19 cellular contexts compared by ENCODE assay signal in genomic region chr22:20065896-20066616, GRCh38. TPM values are rescaled to one million over a fixed set of nuclear protein-coding genes. Genes with fewer than 3 reads are reported as not detected.
DNase-seq lines count a peak whose midpoint lies in the region; ATAC-seq, FAIRE-seq and TF ChIP-seq lines count a peak whose summit lies in the region.
"Had no signal": no experiment of that assay in that cellular context is flagged by ENCODE, and none has a peak within 500 bp of the region (broad histone marks: within the 10 kb centered on the region; RNA-seq: fewer than 3 reads in every experiment).

No MANE protein-coding gene starts in this region.

- H3K9ac ChIP-seq in BLaER1 = no peak overlapping the region
- H3K9ac ChIP-seq in HepG2 (ENCODE audit: insufficient read depth, low read depth, low read length) = no peak overlapping the region
- H3K9ac ChIP-seq: GM23248 had no signal

- peaks cover 12% of the 10 kb centered on the region; the same call in 1 of the 2 replicates for H3K4me1 ChIP-seq in BLaER1
- no peaks in the 10 kb centered on the region for H3K4me1 ChIP-seq in HEK293 (ENCODE audit: control insufficient read depth, insufficient read depth, low read length)
- H3K4me1 ChIP-seq in HepG2 (ENCODE audit: insufficient read depth, low read length) = no peaks in the 10 kb centered on the region
- no peaks in the 10 kb centered on the region for H3K4me1 ChIP-seq in aorta (ENCODE audit: control insufficient read depth in 1 of 2, insufficient read depth in 2 of 2, low read length in 2 of 2)
- H3K4me1 ChIP-seq: BE2C, Caco-2, HAP-1 had no signal

- FAIRE-seq in HepG2 (lab: Jason Lieb, UNC) = no peak
- FAIRE-seq: A204.1, D721Med, G401.6, GM12891 had no signal

- no peaks in the 10 kb centered on the region for H3K9me3 Mint-ChIP-seq in activated naive CD4-positive, alpha-beta T cell treated with anti-CD3 and anti-CD28 coated beads, Interleukin-2, amount 10 ng/mL, durations not matched to agents 7 days and 5 days
- no peaks in the 10 kb centered on the region for H3K9me3 Mint-ChIP-seq in endothelial cell (ENCODE audit: unreplicated experiment)
- H3K9me3 Mint-ChIP-seq: CD4-positive, alpha-beta T cell; IgD-negative memory B cell had no signal

- H3K27me3 Mint-ChIP-seq in activated naive CD4-positive, alpha-beta T cell treated with anti-CD3 and anti-CD28 coated beads, Interleukin-2, amount 10 ng/mL, durations not matched to agents 7 days and 5 days = peaks cover 5% of the 10 kb centered on the region
- peaks cover 5% of the 10 kb centered on the region for H3K27me3 Mint-ChIP-seq in endothelial cell (ENCODE audit: unreplicated experiment)
- H3K27me3 Mint-ChIP-seq: CD4-positive, alpha-beta T cell; IgD-negative memory B cell had no signal

- TF ChIP-seq RAD21 in HepG2 (CRISPR knock-in tag; IDR thresholded peaks at IDR 0.05) = no peak

- no peak for DNase-seq in HepG2 (ENCODE audit: low spot score)
- peak; percentile 34 to 68 for DNase-seq in aorta
- DNase-seq in activated naive CD4-positive, alpha-beta T cell treated with anti-CD3 and anti-CD28 coated beads, Interleukin-2, amount 10 ng/mL, durations not matched to agents 7 days and 5 days = no peak
- no peak for DNase-seq in endothelial cell (ENCODE audit: low spot score)
- DNase-seq: ACHN; BE2C; Caco-2; CD4-positive, alpha-beta T cell; GM23248 had no signal

- H4K20me1 ChIP-seq in BLaER1 (no peaks in the 10 kb centered on the region), HepG2 (ENCODE audit: insufficient read depth, low read length) (no peaks in the 10 kb centered on the region)

- no peak for ATAC-seq in HepG2
- no peak for ATAC-seq in aorta (ENCODE audit: low FRiP score)

- no peaks in the 10 kb centered on the region for H3K9me3 ChIP-seq in BLaER1
- H3K9me3 ChIP-seq in HEK293 (ENCODE audit: control insufficient read depth, insufficient read depth, low read depth, low read length) = no peaks in the 10 kb centered on the region
- H3K9me3 ChIP-seq in HepG2 (ENCODE audit: low read length) = no peaks in the 10 kb centered on the region
- no peaks in the 10 kb centered on the region for H3K9me3 ChIP-seq in aorta (ENCODE audit: control insufficient read depth, low read length)
- H3K9me3 ChIP-seq: BE2C, Caco-2, HAP-1 had no signal

- POLR2A ChIA-PET in HEK293 (lab: Yijun Ruan, JAX) = interaction anchor here (1.3 kb wide), 1 partner anchor 46 kb away, joined by 4 read pairs; no protein-coding TSS in a partner anchor
- POLR2A ChIA-PET in HepG2 (lab: Yijun Ruan, JAX) = no interaction called here

- H3K27ac ChIP-seq in BLaER1 = peak overlapping the region; percentile 13; the same call in 1 of the 2 replicates
- H3K27ac ChIP-seq in HEK293 (ENCODE audit: extremely low read depth, low read depth, low read length) = no peak overlapping the region
- no peak overlapping the region for H3K27ac ChIP-seq in HepG2 (ENCODE audit: extremely low read length, insufficient read depth, low read length)
- H3K27ac ChIP-seq in aorta (ENCODE audit: low read depth in 1 of 2, low read length in 2 of 2) = no peak overlapping the region
- H3K27ac ChIP-seq: C4-2B, GM23248, HL-60 had no signal

- BruUV-seq in HepG2 (replicated peaks; lab: Mats Ljungman, UMichigan) = no TSS peak

- H3K27ac Mint-ChIP-seq in activated naive CD4-positive, alpha-beta T cell treated with anti-CD3 and anti-CD28 coated beads, Interleukin-2, amount 10 ng/mL, durations not matched to agents 7 days and 5 days = no peak overlapping the region
- no peak overlapping the region for H3K27ac Mint-ChIP-seq in endothelial cell (ENCODE audit: unreplicated experiment)
- H3K27ac Mint-ChIP-seq: CD4-positive, alpha-beta T cell; IgD-negative memory B cell had no signal

- WGBS in HepG2 (ENCODE audit: low lambda C conversion rate) = 71% methylated on average over 9 of the region's 14 CpGs
- WGBS in aorta, 2 donors = 83 to 86% methylated on average over 14 of the region's 14 CpGs

- H2AFZ ChIP-seq in HepG2 (ENCODE audit: low read length) = no peak overlapping the region
- H2AFZ ChIP-seq: GM23248 had no signal

- CTCF ChIA-PET in HEK293 (lab: Yijun Ruan, JAX) = no interaction called here
- CTCF ChIA-PET in HepG2 (lab: Yijun Ruan, JAX; ENCODE audit: low intra/inter-chr PET ratio, low total read pairs) = no interaction called here
- CTCF ChIA-PET in activated naive CD4-positive, alpha-beta T cell treated with anti-CD3 and anti-CD28 coated beads, Interleukin-2, amount 10 ng/mL, durations not matched to agents 7 days and 5 days (lab: Charles Lee) = interaction anchor here (1.0 kb wide), 1 partner anchor 17 kb away, joined by 3 read pairs; no protein-coding TSS in a partner anchor

- intact Hi-C loops in HepG2 (cut with micrococcal nuclease; ENCODE audit: unreplicated experiment) (no loop called here), aorta (cut with DNase I) (no loop called here)

- H3K27me3 ChIP-seq in BLaER1 (no peaks in the 10 kb centered on the region), HepG2 (ENCODE audit: control insufficient read depth in 1 of 2, insufficient read depth in 2 of 2, low read length in 2 of 2) (no peaks in the 10 kb centered on the region), aorta (ENCODE audit: control insufficient read depth in 1 of 2, insufficient read depth in 2 of 2, low read length in 1 of 2) (no peaks in the 10 kb centered on the region)
- H3K27me3 ChIP-seq: BE2C had no signal

- no peak overlapping the region for H3K4me3 Mint-ChIP-seq in activated naive CD4-positive, alpha-beta T cell treated with anti-CD3 and anti-CD28 coated beads, Interleukin-2, amount 10 ng/mL, durations not matched to agents 7 days and 5 days
- H3K4me3 Mint-ChIP-seq in endothelial cell (ENCODE audit: unreplicated experiment) = no peak overlapping the region
- H3K4me3 Mint-ChIP-seq: CD4-positive, alpha-beta T cell; IgD-negative memory B cell had no signal

- no peaks in the 10 kb centered on the region for H3K79me2 ChIP-seq in HepG2 (ENCODE audit: insufficient read depth, low read length)

- TF ChIP-seq CTCF in HEK293 (tag by site-specific recombination; IDR thresholded peaks at IDR 0.05) (no peak), HepG2 (CRISPR knock-in tag; IDR thresholded peaks at IDR 0.05) (no peak), endothelial cell (IDR thresholded peaks at IDR 0.05; ENCODE audit: unreplicated experiment) (no peak)

- no peaks in the 10 kb centered on the region for H3K4me1 Mint-ChIP-seq in activated naive CD4-positive, alpha-beta T cell treated with anti-CD3 and anti-CD28 coated beads, Interleukin-2, amount 10 ng/mL, durations not matched to agents 7 days and 5 days
- H3K4me1 Mint-ChIP-seq in endothelial cell (ENCODE audit: unreplicated experiment) = peaks cover 4% of the 10 kb centered on the region
- H3K4me1 Mint-ChIP-seq: IgD-negative memory B cell had no signal

- no peak overlapping the region for H3K4me2 ChIP-seq in BLaER1
- H3K4me2 ChIP-seq in HepG2 (ENCODE audit: low read depth, low read length) = no peak overlapping the region

- peaks cover 51% of the 10 kb centered on the region for H3K36me3 ChIP-seq in BLaER1
- H3K36me3 ChIP-seq in HEK293 (ENCODE audit: control insufficient read depth in 2 of 2, insufficient read depth in 1 of 2, low read length in 2 of 2) = peaks cover 0 to 28% of the 10 kb centered on the region in 2 experiments; a peak in 1 of 3 replicates
- H3K36me3 ChIP-seq in HepG2 (replicated peaks in 1 of 2; ENCODE audit: control insufficient read depth in 1 of 2, insufficient read depth in 2 of 2, low read length in 2 of 2) = peaks cover 0 to 9% of the 10 kb centered on the region in 2 experiments; a peak in 2 of 5 replicates
- H3K36me3 ChIP-seq in aorta (ENCODE audit: control insufficient read depth in 1 of 2, insufficient read depth in 2 of 2, low read length in 1 of 2) = peaks cover 0 to 6% of the 10 kb centered on the region in 2 donors
- H3K36me3 ChIP-seq: BE2C had no signal

- TF ChIP-seq EP300 in HepG2 (IDR thresholded peaks at IDR 0.05; ENCODE audit: low read depth in 2 of 2, low read length in 2 of 2) = no peak
- no peak for TF ChIP-seq EP300 in HepG2 (CRISPR knock-in tag; IDR thresholded peaks at IDR 0.05; ENCODE audit: borderline replicate concordance)

- TF ChIP-seq POLR2A in HepG2 (IDR thresholded peaks at IDR 0.05; ENCODE audit: insufficient read depth in 1 of 2, low read depth in 2 of 2, low read length in 2 of 2) = no peak

- peaks cover 4% of the 10 kb centered on the region for H3K36me3 Mint-ChIP-seq in activated naive CD4-positive, alpha-beta T cell treated with anti-CD3 and anti-CD28 coated beads, Interleukin-2, amount 10 ng/mL, durations not matched to agents 7 days and 5 days
- H3K36me3 Mint-ChIP-seq in endothelial cell (ENCODE audit: low read depth, unreplicated experiment) = peaks cover 5% of the 10 kb centered on the region
- H3K36me3 Mint-ChIP-seq: IgD-negative memory B cell had no signal

- in situ Hi-C loops in HepG2 (cut with HindIII; ENCODE audit: extremely low pct_ligation_motif_present, low pct_unique_long_range_greater_than_20kb) = no loop called here

- H3K4me3 ChIP-seq in BLaER1 (no peak overlapping the region), HEK293 (ENCODE audit: low read depth, low read length) (no peak overlapping the region), HepG2 (replicated peaks in 1 of 3; ENCODE audit: insufficient read depth in 1 of 3, low read depth in 2 of 3, low read length in 3 of 3) (no peak overlapping the region), aorta (ENCODE audit: low read length in 2 of 2) (no peak overlapping the region)
- H3K4me3 ChIP-seq: GM23248, HAP-1 had no signal

RNA-seq across cellular contexts. Expression of gene DGCR8, which starts 14.0 kb away (rescaled TPM):
- total RNA-seq in HepG2 (2016; rRNA removed; fragmentation: Illumina TruSeq; extraction: Trizol) = 14.8 and 23.2 TPM in 2 replicates
- 6.6 and 9.7 TPM in 2 replicates for total RNA-seq in HepG2 (2016; cell fraction: cytosol; rRNA removed; fragmentation: Illumina TruSeq; extraction: Trizol; ENCODE audit: low read depth)
- 12.0 and 23.2 TPM in 2 replicates for total RNA-seq in HepG2 (2016; cell fraction: insoluble cytoplasmic fraction; rRNA removed; fragmentation: Illumina TruSeq; extraction: Trizol)
- 9.0 and 9.2 TPM in 2 replicates for total RNA-seq in HepG2 (2016; cell fraction: membrane; rRNA removed; fragmentation: Illumina TruSeq; extraction: Trizol)
- total RNA-seq in HepG2 (2016; cell fraction: nucleus; rRNA removed; fragmentation: Illumina TruSeq; extraction: Trizol) = 31.9 and 36.2 TPM in 2 replicates
- 10.2 and 14.6 TPM in 2 replicates for polyA plus RNA-seq in HepG2 (2011; rRNA removed)
- polyA plus RNA-seq in HepG2 (2011; cell fraction: cytosol; rRNA removed) = 5.7 and 6.4 TPM in 2 replicates
- polyA plus RNA-seq in HepG2 (2011; cell fraction: nucleus; rRNA removed) = 78.1 and 81.2 TPM in 2 replicates
- polyA plus RNA-seq in HepG2 (2012) = 11.5 and 13.9 TPM in 2 replicates
- polyA plus RNA-seq in HepG2 (2016; cell fraction: cytosol; fragmentation: Illumina TruSeq; extraction: Trizol; ENCODE audit: low read depth) = 2.2 and 2.4 TPM in 2 replicates
- polyA plus RNA-seq in HepG2 (2016; cell fraction: insoluble cytoplasmic fraction; fragmentation: Illumina TruSeq; extraction: Trizol; ENCODE audit: low read depth) = 11.4 and 14.1 TPM in 2 replicates
- polyA plus RNA-seq in HepG2 (2016; cell fraction: membrane; fragmentation: Illumina TruSeq; extraction: Trizol; ENCODE audit: low read depth) = 4.9 TPM in 2 replicates
- polyA plus RNA-seq in HepG2 (2016; cell fraction: nucleus; fragmentation: Illumina TruSeq; extraction: Trizol; ENCODE audit: insufficient read depth, low read depth) = 67.7 and 78.1 TPM in 2 replicates
- polyA minus RNA-seq in HepG2 (2011; rRNA and poly(A)+ RNA removed; ENCODE audit: low replicate concordance) = 25.9 and 28.5 TPM in 2 replicates
- 4.4 and 5.3 TPM in 2 replicates for polyA minus RNA-seq in HepG2 (2011; cell fraction: cytosol; rRNA and poly(A)+ RNA removed)
- polyA minus RNA-seq in HepG2 (2011; cell fraction: nucleus; rRNA and poly(A)+ RNA removed) = 31.7 and 34.0 TPM in 2 replicates
- total RNA-seq in aorta = 10 to 100 TPM; 31.9 to 43.9 TPM
- 10 to 100 TPM in 1 of 2 donors, 1 to 10 TPM in 1; 5.5 to 22.5 TPM for polyA plus RNA-seq in aorta
- 46.6 TPM for total RNA-seq in endothelial cell (ENCODE audit: unreplicated experiment)

RNA-seq across cellular contexts. Expression of gene TANGO2, which starts 45.1 kb away (rescaled TPM):
- 12.1 and 12.9 TPM in 2 replicates for total RNA-seq in HepG2 (2016; rRNA removed; fragmentation: Illumina TruSeq; extraction: Trizol)
- total RNA-seq in HepG2 (2016; cell fraction: cytosol; rRNA removed; fragmentation: Illumina TruSeq; extraction: Trizol; ENCODE audit: low read depth) = 7.0 and 7.5 TPM in 2 replicates
- 11.8 and 12.2 TPM in 2 replicates for total RNA-seq in HepG2 (2016; cell fraction: insoluble cytoplasmic fraction; rRNA removed; fragmentation: Illumina TruSeq; extraction: Trizol)
- 17.5 and 20.9 TPM in 2 replicates for total RNA-seq in HepG2 (2016; cell fraction: membrane; rRNA removed; fragmentation: Illumina TruSeq; extraction: Trizol)
- total RNA-seq in HepG2 (2016; cell fraction: nucleus; rRNA removed; fragmentation: Illumina TruSeq; extraction: Trizol) = 7.2 and 10.6 TPM in 2 replicates
- 14.8 and 20.8 TPM in 2 replicates for polyA plus RNA-seq in HepG2 (2011; rRNA removed)
- 17.4 and 18.3 TPM in 2 replicates for polyA plus RNA-seq in HepG2 (2011; cell fraction: cytosol; rRNA removed)
- polyA plus RNA-seq in HepG2 (2011; cell fraction: nucleus; rRNA removed) = 24.2 and 25.5 TPM in 2 replicates
- 5.0 and 9.6 TPM in 2 replicates for polyA plus RNA-seq in HepG2 (2012)
- polyA plus RNA-seq in HepG2 (2016; cell fraction: cytosol; fragmentation: Illumina TruSeq; extraction: Trizol; ENCODE audit: low read depth) = 8.1 TPM in 2 replicates
- polyA plus RNA-seq in HepG2 (2016; cell fraction: insoluble cytoplasmic fraction; fragmentation: Illumina TruSeq; extraction: Trizol; ENCODE audit: low read depth) = 10.1 and 14.2 TPM in 2 replicates
- 14.1 and 15.1 TPM in 2 replicates for polyA plus RNA-seq in HepG2 (2016; cell fraction: membrane; fragmentation: Illumina TruSeq; extraction: Trizol; ENCODE audit: low read depth)
- polyA plus RNA-seq in HepG2 (2016; cell fraction: nucleus; fragmentation: Illumina TruSeq; extraction: Trizol; ENCODE audit: insufficient read depth, low read depth) = 17.4 and 18.4 TPM in 2 replicates
- polyA minus RNA-seq in HepG2 (2011; rRNA and poly(A)+ RNA removed; ENCODE audit: low replicate concordance) = 34.8 and 39.9 TPM in 2 replicates
- polyA minus RNA-seq in HepG2 (2011; cell fraction: cytosol; rRNA and poly(A)+ RNA removed) = 9.8 and 10.9 TPM in 2 replicates
- 8.9 and 9.0 TPM in 2 replicates for polyA minus RNA-seq in HepG2 (2011; cell fraction: nucleus; rRNA and poly(A)+ RNA removed)
- total RNA-seq in aorta = 10 to 100 TPM; 35.2 to 45.3 TPM
- 10 to 100 TPM; 24.8 to 38.0 TPM for polyA plus RNA-seq in aorta
- total RNA-seq in endothelial cell (ENCODE audit: unreplicated experiment) = 15.3 TPM

RNA-seq across cellular contexts. Expression of gene ARVCF, which starts 49.4 kb away (rescaled TPM):
- total RNA-seq in HepG2 (2016; rRNA removed; fragmentation: Illumina TruSeq; extraction: Trizol) (10.4 and 17.7 TPM in 2 replicates), aorta (10 to 100 TPM; 59.7 to 64.4 TPM), endothelial cell (ENCODE audit: unreplicated experiment) (67.3 TPM)
- total RNA-seq in HepG2 (2016; cell fraction: cytosol; rRNA removed; fragmentation: Illumina TruSeq; extraction: Trizol; ENCODE audit: low read depth) = 3.9 and 4.0 TPM in 2 replicates
- total RNA-seq in HepG2 (2016; cell fraction: insoluble cytoplasmic fraction; rRNA removed; fragmentation: Illumina TruSeq; extraction: Trizol) = 8.1 and 18.0 TPM in 2 replicates
- 3.8 and 4.0 TPM in 2 replicates for total RNA-seq in HepG2 (2016; cell fraction: membrane; rRNA removed; fragmentation: Illumina TruSeq; extraction: Trizol)
- total RNA-seq in HepG2 (2016; cell fraction: nucleus; rRNA removed; fragmentation: Illumina TruSeq; extraction: Trizol) = 20.2 and 20.4 TPM in 2 replicates
- polyA plus RNA-seq in HepG2 (2011; rRNA removed) (16.4 and 23.8 TPM in 2 replicates), aorta (100 to 1,000 TPM in 1 of 2 donors, 10 to 100 TPM in 1; 15.4 to 102 TPM)
- polyA plus RNA-seq in HepG2 (2011; cell fraction: cytosol; rRNA removed) = 8.4 and 13.1 TPM in 2 replicates
- 152 and 182 TPM in 2 replicates for polyA plus RNA-seq in HepG2 (2011; cell fraction: nucleus; rRNA removed)
- polyA plus RNA-seq in HepG2 (2012) = 11.1 and 12.4 TPM in 2 replicates
- polyA plus RNA-seq in HepG2 (2016; cell fraction: cytosol; fragmentation: Illumina TruSeq; extraction: Trizol; ENCODE audit: low read depth) = 0.99 and 1.4 TPM in 2 replicates
- polyA plus RNA-seq in HepG2 (2016; cell fraction: insoluble cytoplasmic fraction; fragmentation: Illumina TruSeq; extraction: Trizol; ENCODE audit: low read depth) = 8.5 and 10.9 TPM in 2 replicates
- 2.0 and 2.3 TPM in 2 replicates for polyA plus RNA-seq in HepG2 (2016; cell fraction: membrane; fragmentation: Illumina TruSeq; extraction: Trizol; ENCODE audit: low read depth)
- 42.2 and 48.6 TPM in 2 replicates for polyA plus RNA-seq in HepG2 (2016; cell fraction: nucleus; fragmentation: Illumina TruSeq; extraction: Trizol; ENCODE audit: insufficient read depth, low read depth)
- polyA minus RNA-seq in HepG2 (2011; rRNA and poly(A)+ RNA removed; ENCODE audit: low replicate concordance) = 1.2 and 26.6 TPM in 2 replicates
- 9.2 and 12.0 TPM in 2 replicates for polyA minus RNA-seq in HepG2 (2011; cell fraction: cytosol; rRNA and poly(A)+ RNA removed)
- 28.6 and 29.7 TPM in 2 replicates for polyA minus RNA-seq in HepG2 (2011; cell fraction: nucleus; rRNA and poly(A)+ RNA removed)

RNA-seq across cellular contexts. Expression of gene RANBP1, which starts 49.8 kb away (rescaled TPM):
- total RNA-seq in HepG2 (2016; rRNA removed; fragmentation: Illumina TruSeq; extraction: Trizol) = 492 and 544 TPM in 2 replicates
- total RNA-seq in HepG2 (2016; cell fraction: cytosol; rRNA removed; fragmentation: Illumina TruSeq; extraction: Trizol; ENCODE audit: low read depth) = 261 and 299 TPM in 2 replicates
- total RNA-seq in HepG2 (2016; cell fraction: insoluble cytoplasmic fraction; rRNA removed; fragmentation: Illumina TruSeq; extraction: Trizol) = 488 and 609 TPM in 2 replicates
- 327 and 371 TPM in 2 replicates for total RNA-seq in HepG2 (2016; cell fraction: membrane; rRNA removed; fragmentation: Illumina TruSeq; extraction: Trizol)
- total RNA-seq in HepG2 (2016; cell fraction: nucleus; rRNA removed; fragmentation: Illumina TruSeq; extraction: Trizol) = 174 and 196 TPM in 2 replicates
- polyA plus RNA-seq in HepG2 (2011; rRNA removed) = 167 and 181 TPM in 2 replicates
- 186 and 192 TPM in 2 replicates for polyA plus RNA-seq in HepG2 (2011; cell fraction: cytosol; rRNA removed)
- 148 and 170 TPM in 2 replicates for polyA plus RNA-seq in HepG2 (2011; cell fraction: nucleus; rRNA removed)
- 127 and 149 TPM in 2 replicates for polyA plus RNA-seq in HepG2 (2012)
- polyA plus RNA-seq in HepG2 (2016; cell fraction: cytosol; fragmentation: Illumina TruSeq; extraction: Trizol; ENCODE audit: low read depth) = 239 and 293 TPM in 2 replicates
- 614 and 703 TPM in 2 replicates for polyA plus RNA-seq in HepG2 (2016; cell fraction: insoluble cytoplasmic fraction; fragmentation: Illumina TruSeq; extraction: Trizol; ENCODE audit: low read depth)
- 272 and 323 TPM in 2 replicates for polyA plus RNA-seq in HepG2 (2016; cell fraction: membrane; fragmentation: Illumina TruSeq; extraction: Trizol; ENCODE audit: low read depth)
- polyA plus RNA-seq in HepG2 (2016; cell fraction: nucleus; fragmentation: Illumina TruSeq; extraction: Trizol; ENCODE audit: insufficient read depth, low read depth) = 346 and 368 TPM in 2 replicates
- polyA minus RNA-seq in HepG2 (2011; rRNA and poly(A)+ RNA removed; ENCODE audit: low replicate concordance) = 156 and 233 TPM in 2 replicates
- polyA minus RNA-seq in HepG2 (2011; cell fraction: cytosol; rRNA and poly(A)+ RNA removed) = 76.0 and 88.9 TPM in 2 replicates
- polyA minus RNA-seq in HepG2 (2011; cell fraction: nucleus; rRNA and poly(A)+ RNA removed) = 52.2 and 57.9 TPM in 2 replicates
- 10 to 100 TPM; 49.8 to 54.7 TPM for total RNA-seq in aorta
- polyA plus RNA-seq in aorta = 10 to 100 TPM; 57.6 to 75.0 TPM
- 142 TPM for total RNA-seq in endothelial cell (ENCODE audit: unreplicated experiment)

RNA-seq across cellular contexts. Expression of gene TRMT2A, which starts 51.0 kb away (rescaled TPM):
- total RNA-seq in HepG2 (2016; rRNA removed; fragmentation: Illumina TruSeq; extraction: Trizol) (18.4 and 30.3 TPM in 2 replicates), aorta (10 to 100 TPM; 42.5 to 49.8 TPM), endothelial cell (ENCODE audit: unreplicated experiment) (44.8 TPM)
- total RNA-seq in HepG2 (2016; cell fraction: cytosol; rRNA removed; fragmentation: Illumina TruSeq; extraction: Trizol; ENCODE audit: low read depth) = 11.5 and 14.4 TPM in 2 replicates
- 16.2 and 32.5 TPM in 2 replicates for total RNA-seq in HepG2 (2016; cell fraction: insoluble cytoplasmic fraction; rRNA removed; fragmentation: Illumina TruSeq; extraction: Trizol)
- 15.5 and 21.4 TPM in 2 replicates for total RNA-seq in HepG2 (2016; cell fraction: membrane; rRNA removed; fragmentation: Illumina TruSeq; extraction: Trizol)
- 35.9 and 49.2 TPM in 2 replicates for total RNA-seq in HepG2 (2016; cell fraction: nucleus; rRNA removed; fragmentation: Illumina TruSeq; extraction: Trizol)
- polyA plus RNA-seq in HepG2 (2011; rRNA removed) (24.0 and 30.8 TPM in 2 replicates), aorta (100 to 1,000 TPM in 1 of 2 donors, 10 to 100 TPM in 1; 15.9 to 152 TPM)
- 12.3 and 19.2 TPM in 2 replicates for polyA plus RNA-seq in HepG2 (2011; cell fraction: cytosol; rRNA removed)
- polyA plus RNA-seq in HepG2 (2011; cell fraction: nucleus; rRNA removed) = 251 and 263 TPM in 2 replicates
- polyA plus RNA-seq in HepG2 (2012) = 17.6 and 20.5 TPM in 2 replicates
- polyA plus RNA-seq in HepG2 (2016; cell fraction: cytosol; fragmentation: Illumina TruSeq; extraction: Trizol; ENCODE audit: low read depth) = 7.7 TPM in 2 replicates
- polyA plus RNA-seq in HepG2 (2016; cell fraction: insoluble cytoplasmic fraction; fragmentation: Illumina TruSeq; extraction: Trizol; ENCODE audit: low read depth) = 20.9 and 22.1 TPM in 2 replicates
- polyA plus RNA-seq in HepG2 (2016; cell fraction: membrane; fragmentation: Illumina TruSeq; extraction: Trizol; ENCODE audit: low read depth) = 11.9 and 13.0 TPM in 2 replicates
- 95.8 and 103 TPM in 2 replicates for polyA plus RNA-seq in HepG2 (2016; cell fraction: nucleus; fragmentation: Illumina TruSeq; extraction: Trizol; ENCODE audit: insufficient read depth, low read depth)
- 51.2 and 62.1 TPM in 2 replicates for polyA minus RNA-seq in HepG2 (2011; rRNA and poly(A)+ RNA removed; ENCODE audit: low replicate concordance)
- 10.6 and 13.6 TPM in 2 replicates for polyA minus RNA-seq in HepG2 (2011; cell fraction: cytosol; rRNA and poly(A)+ RNA removed)
- polyA minus RNA-seq in HepG2 (2011; cell fraction: nucleus; rRNA and poly(A)+ RNA removed) = 48.9 and 53.0 TPM in 2 replicates

Comparison
In these comparisons a context has a peak if more than half of its experiments do, and no peak if none do; other contexts are left out.
1. DNase-seq: peak in aorta (2 of 2); none in HepG2 (single experiment), activated naive CD4-positive, alpha-beta T cell treated with anti-CD3 and anti-CD28 coated beads, Interleukin-2, amount 10 ng/mL, durations not matched to agents 7 days and 5 days (single experiment) and endothelial cell (single experiment).